ENCODE assay signal across 1 cellular context in the genomic region with DNA sequence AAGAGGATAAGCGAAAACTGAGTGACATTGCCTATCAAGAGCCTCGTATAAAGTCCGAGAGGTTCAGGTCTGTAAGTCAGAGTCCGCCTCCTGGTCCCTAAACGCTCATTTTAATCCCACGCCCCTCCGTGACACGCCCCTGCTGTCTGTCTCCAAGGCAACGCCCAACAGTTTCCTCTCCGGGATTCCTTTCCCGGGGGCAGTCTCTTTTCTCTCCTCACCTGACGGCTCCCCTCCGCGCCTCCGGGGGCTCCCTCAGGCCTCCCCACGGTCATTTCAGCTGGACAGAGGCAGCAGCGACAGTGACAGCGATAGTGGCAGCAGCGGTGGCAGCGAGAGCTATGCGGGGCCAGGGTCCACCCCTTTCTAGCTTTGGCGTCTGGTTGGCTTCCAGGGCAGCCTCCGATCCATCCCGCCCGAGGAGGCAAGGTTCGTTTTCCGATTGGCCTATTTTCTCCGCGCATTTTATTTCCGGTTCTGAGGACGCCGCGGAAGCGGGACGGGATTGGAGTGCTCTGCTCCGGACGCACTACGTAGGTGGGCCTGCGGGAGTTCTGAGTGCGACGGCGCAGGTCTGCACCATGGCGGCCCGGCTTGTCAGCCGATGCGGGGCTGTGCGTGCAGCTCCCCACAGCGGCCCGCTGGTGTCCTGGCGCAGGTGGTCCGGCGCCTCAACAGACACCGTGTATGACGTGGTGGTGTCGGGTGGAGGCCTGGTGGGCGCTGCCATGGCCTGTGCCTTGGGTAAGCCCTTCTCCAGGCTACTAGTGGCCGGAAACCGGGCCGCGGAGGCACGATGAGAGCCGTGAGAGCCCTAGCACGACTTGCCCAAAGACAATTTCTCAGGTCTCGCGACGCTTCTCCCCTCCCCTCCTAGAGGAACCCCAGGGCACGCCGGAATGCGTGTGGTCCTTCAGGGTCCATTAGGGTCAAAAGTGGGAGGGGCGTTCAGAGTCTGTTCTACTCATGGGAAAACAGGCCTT.
TF ChIP-seq lines count a peak whose summit lies in the region.

Gene COQ6 (plus strand): TSS at position 551 of the 983 bp plus-strand sequence. CDS start 31 bp downstream, at position 582.
A gene with protein sequence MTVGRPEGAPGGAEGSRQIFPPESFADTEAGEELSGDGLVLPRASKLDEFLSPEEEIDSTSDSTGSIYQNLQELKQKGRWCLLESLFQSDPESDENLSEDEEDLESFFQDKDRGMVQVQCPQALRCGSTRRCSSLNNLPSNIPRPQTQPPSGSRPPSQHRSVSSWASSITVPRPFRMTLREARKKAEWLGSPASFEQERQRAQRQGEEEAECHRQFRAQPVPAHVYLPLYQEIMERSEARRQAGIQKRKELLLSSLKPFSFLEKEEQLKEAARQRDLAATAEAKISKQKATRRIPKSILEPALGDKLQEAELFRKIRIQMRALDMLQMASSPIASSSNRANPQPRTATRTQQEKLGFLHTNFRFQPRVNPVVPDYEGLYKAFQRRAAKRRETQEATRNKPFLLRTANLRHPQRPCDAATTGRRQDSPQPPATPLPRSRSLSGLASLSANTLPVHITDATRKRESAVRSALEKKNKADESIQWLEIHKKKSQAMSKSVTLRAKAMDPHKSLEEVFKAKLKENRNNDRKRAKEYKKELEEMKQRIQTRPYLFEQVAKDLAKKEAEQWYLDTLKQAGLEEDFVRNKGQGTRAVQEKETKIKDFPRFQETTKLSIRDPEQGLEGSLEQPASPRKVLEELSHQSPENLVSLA (minus strand): TSS at position 343 of the 983 bp plus-strand sequence. CDS start 68 bp downstream, at position 275.

TF ChIP-seq in HEK293, 187 proteins besides CTCF, POLR2A, EP300 and RAD21 (continued from another document):
- TF ChIP-seq ZNF629 (tag by site-specific recombination; IDR thresholded peaks at IDR 0.05) (peak; percentile 82), ZNF335 (tag by site-specific recombination; conservative IDR thresholded peaks at IDR 0.05) (peak; percentile 98), ZNF48 (tag by site-specific recombination; IDR thresholded peaks at IDR 0.05) (no peak), ZNF433 (tag by site-specific recombination; IDR thresholded peaks at IDR 0.05; ENCODE audit: low read depth) (no peak), ZNF701 (tag by site-specific recombination; IDR thresholded peaks at IDR 0.05) (no peak), ZNF2 (tag by site-specific recombination; IDR thresholded peaks at IDR 0.05) (peak; percentile 87), SCRT2 (tag by site-specific recombination; IDR thresholded peaks at IDR 0.05) (no peak), ZNF623 (tag by site-specific recombination; IDR thresholded peaks at IDR 0.05) (no peak), ZBTB20 (tag by site-specific recombination; IDR thresholded peaks at IDR 0.05) (peak; percentile 67; the same call in 1 of the 2 replicates), ZBTB17 (tag by site-specific recombination; IDR thresholded peaks at IDR 0.05) (peak; percentile 93), ZIC2 (tag by site-specific recombination; IDR thresholded peaks at IDR 0.05) (peak; percentile 61), ZNF580 (tag by site-specific recombination; IDR thresholded peaks at IDR 0.05) (0 out of 2 replicates have a peak, but pooled peaks have one; percentile 31), ZBTB26 (tag by site-specific recombination; optimal IDR thresholded peaks at IDR 0.05) (peak; percentile 61), GLIS1 (tag by site-specific recombination; IDR thresholded peaks at IDR 0.05) (peak; percentile 50; the same call in 1 of the 2 replicates), ZNF660 (tag by site-specific recombination; IDR thresholded peaks at IDR 0.05) (peak; percentile 60; the same call in 1 of the 2 replicates), KLF1 (tag by site-specific recombination; IDR thresholded peaks at IDR 0.05) (peak; percentile 67), YY1 (tag by site-specific recombination; IDR thresholded peaks at IDR 0.05) (peak; percentile 82), SP7 (tag by site-specific recombination; IDR thresholded peaks at IDR 0.05) (peak; percentile 63; the same call in 1 of the 2 replicates), ZNF394 (tag by site-specific recombination; IDR thresholded peaks at IDR 0.05; ENCODE audit: borderline replicate concordance) (peak; percentile 29; the same call in 1 of the 2 replicates), ZBTB11 (tag by site-specific recombination; conservative IDR thresholded peaks at IDR 0.05; ENCODE audit: low read depth) (peak; percentile 93), ZNF501 (tag by site-specific recombination; IDR thresholded peaks at IDR 0.05) (peak; percentile 80; the same call in 1 of the 2 replicates), EGR2 (tag by site-specific recombination; IDR thresholded peaks at IDR 0.05; ENCODE audit: low read depth) (0 out of 2 replicates have a peak, but pooled peaks have one; percentile 7), ZFP37 (tag by site-specific recombination; IDR thresholded peaks at IDR 0.05) (peak; percentile 57; the same call in 1 of the 2 replicates), HOXD13 (CRISPR knock-in tag; IDR thresholded peaks at IDR 0.05; ENCODE audit: borderline replicate concordance) (no peak), ZNF544 (tag by site-specific recombination; IDR thresholded peaks at IDR 0.05) (no peak), ZNF423 (tag by site-specific recombination; IDR thresholded peaks at IDR 0.05) (no peak), ZEB2 (tag by site-specific recombination; IDR thresholded peaks at IDR 0.05) (peak; percentile 82), ZSCAN30 (tag by site-specific recombination; IDR thresholded peaks at IDR 0.05) (0 out of 2 replicates have a peak, but pooled peaks have one; percentile 47), TCF7L2 (IDR thresholded peaks at IDR 0.05; ENCODE audit: borderline replicate concordance, low read depth, low read length) (no peak), GLIS2 (tag by site-specific recombination; IDR thresholded peaks at IDR 0.05) (peak; percentile 92), GLI2 (tag by site-specific recombination; IDR thresholded peaks at IDR 0.05; ENCODE audit: borderline replicate concordance, low read depth) (no peak), ZBTB1 (tag by site-specific recombination; IDR thresholded peaks at IDR 0.05) (peak; percentile 76; the same call in 1 of the 2 replicates), ZNF239 (tag by site-specific recombination; IDR thresholded peaks at IDR 0.05) (no peak), KLF16 (tag by site-specific recombination; IDR thresholded peaks at IDR 0.05) (peak; percentile 46; the same call in 1 of the 2 replicates), OSR2 (tag by site-specific recombination; IDR thresholded peaks at IDR 0.05) (0 out of 2 replicates have a peak, but pooled peaks have one; percentile 11), GLI4 (tag by site-specific recombination; IDR thresholded peaks at IDR 0.05) (0 out of 2 replicates have a peak, but pooled peaks have one; percentile 70), REPIN1 (tag by site-specific recombination; IDR thresholded peaks at IDR 0.05; ENCODE audit: low read depth) (no peak), KLF9 (tag by site-specific recombination; IDR thresholded peaks at IDR 0.05; ENCODE audit: low read depth) (peak; percentile 89)
- TF ChIP-seq, protein P1, sequence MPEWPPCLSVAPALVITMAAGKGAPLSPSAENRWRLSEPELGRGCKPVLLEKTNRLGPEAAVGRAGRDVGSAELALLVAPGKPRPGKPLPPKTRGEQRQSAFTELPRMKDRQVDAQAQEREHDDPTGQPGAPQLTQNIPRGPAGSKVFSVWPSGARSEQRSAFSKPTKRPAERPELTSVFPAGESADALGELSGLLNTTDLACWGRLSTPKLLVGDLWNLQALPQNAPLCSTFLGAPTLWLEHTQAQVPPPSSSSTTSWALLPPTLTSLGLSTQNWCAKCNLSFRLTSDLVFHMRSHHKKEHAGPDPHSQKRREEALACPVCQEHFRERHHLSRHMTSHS (tag by site-specific recombination; IDR thresholded peaks at IDR 0.05) = no peak
- TF ChIP-seq, protein P2, sequence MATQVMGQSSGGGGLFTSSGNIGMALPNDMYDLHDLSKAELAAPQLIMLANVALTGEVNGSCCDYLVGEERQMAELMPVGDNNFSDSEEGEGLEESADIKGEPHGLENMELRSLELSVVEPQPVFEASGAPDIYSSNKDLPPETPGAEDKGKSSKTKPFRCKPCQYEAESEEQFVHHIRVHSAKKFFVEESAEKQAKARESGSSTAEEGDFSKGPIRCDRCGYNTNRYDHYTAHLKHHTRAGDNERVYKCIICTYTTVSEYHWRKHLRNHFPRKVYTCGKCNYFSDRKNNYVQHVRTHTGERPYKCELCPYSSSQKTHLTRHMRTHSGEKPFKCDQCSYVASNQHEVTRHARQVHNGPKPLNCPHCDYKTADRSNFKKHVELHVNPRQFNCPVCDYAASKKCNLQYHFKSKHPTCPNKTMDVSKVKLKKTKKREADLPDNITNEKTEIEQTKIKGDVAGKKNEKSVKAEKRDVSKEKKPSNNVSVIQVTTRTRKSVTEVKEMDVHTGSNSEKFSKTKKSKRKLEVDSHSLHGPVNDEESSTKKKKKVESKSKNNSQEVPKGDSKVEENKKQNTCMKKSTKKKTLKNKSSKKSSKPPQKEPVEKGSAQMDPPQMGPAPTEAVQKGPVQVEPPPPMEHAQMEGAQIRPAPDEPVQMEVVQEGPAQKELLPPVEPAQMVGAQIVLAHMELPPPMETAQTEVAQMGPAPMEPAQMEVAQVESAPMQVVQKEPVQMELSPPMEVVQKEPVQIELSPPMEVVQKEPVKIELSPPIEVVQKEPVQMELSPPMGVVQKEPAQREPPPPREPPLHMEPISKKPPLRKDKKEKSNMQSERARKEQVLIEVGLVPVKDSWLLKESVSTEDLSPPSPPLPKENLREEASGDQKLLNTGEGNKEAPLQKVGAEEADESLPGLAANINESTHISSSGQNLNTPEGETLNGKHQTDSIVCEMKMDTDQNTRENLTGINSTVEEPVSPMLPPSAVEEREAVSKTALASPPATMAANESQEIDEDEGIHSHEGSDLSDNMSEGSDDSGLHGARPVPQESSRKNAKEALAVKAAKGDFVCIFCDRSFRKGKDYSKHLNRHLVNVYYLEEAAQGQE (tag by site-specific recombination; IDR thresholded peaks at IDR 0.05) = peak; percentile 90
